ENCODE assay signal across 1 cellular context in the genomic region with DNA sequence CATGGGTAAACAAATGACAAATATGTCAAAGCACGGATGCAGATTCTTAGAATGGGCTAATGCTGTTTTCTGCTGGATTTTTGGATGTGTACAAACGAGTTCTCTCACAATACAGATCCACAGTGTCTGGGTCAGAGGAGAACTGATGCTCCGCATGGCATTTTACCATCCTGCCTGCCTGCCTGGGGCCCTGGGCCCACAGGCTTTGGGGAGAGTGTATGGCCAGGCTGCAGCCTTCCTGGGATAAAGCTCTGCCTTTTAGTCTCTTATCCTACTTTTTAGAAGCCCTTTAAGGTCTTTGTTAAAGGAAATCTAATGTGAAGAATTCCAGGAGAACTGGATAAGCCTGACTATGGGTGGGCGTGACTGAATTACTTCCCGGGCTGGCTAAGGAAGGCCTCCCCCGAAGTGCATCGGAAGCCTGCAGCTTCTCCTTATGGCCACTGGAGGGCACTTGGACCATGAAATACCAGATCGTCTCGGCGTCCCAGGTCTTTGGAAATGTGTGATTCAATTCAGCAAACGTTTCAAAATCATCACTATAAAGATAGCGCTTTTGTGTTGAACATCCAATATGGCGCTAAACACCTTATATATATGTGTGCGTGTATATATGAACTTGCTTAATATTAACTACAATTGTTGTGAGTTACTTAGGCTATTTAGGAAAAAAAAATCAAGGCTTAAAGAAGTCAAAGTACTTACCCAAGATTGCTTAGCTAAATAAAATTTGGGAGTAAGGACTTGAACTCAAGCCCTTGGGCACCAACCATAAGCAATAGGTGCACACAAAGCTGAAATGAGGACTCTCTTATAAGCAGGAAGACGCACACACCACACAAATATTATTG.
TF ChIP-seq lines count a peak whose summit lies in the region.

No MANE protein-coding gene starts in this region.

TF ChIP-seq in GM23338, 12 proteins besides CTCF, POLR2A, EP300 and RAD21 (continued from another document):
- TF ChIP-seq, protein P1, sequence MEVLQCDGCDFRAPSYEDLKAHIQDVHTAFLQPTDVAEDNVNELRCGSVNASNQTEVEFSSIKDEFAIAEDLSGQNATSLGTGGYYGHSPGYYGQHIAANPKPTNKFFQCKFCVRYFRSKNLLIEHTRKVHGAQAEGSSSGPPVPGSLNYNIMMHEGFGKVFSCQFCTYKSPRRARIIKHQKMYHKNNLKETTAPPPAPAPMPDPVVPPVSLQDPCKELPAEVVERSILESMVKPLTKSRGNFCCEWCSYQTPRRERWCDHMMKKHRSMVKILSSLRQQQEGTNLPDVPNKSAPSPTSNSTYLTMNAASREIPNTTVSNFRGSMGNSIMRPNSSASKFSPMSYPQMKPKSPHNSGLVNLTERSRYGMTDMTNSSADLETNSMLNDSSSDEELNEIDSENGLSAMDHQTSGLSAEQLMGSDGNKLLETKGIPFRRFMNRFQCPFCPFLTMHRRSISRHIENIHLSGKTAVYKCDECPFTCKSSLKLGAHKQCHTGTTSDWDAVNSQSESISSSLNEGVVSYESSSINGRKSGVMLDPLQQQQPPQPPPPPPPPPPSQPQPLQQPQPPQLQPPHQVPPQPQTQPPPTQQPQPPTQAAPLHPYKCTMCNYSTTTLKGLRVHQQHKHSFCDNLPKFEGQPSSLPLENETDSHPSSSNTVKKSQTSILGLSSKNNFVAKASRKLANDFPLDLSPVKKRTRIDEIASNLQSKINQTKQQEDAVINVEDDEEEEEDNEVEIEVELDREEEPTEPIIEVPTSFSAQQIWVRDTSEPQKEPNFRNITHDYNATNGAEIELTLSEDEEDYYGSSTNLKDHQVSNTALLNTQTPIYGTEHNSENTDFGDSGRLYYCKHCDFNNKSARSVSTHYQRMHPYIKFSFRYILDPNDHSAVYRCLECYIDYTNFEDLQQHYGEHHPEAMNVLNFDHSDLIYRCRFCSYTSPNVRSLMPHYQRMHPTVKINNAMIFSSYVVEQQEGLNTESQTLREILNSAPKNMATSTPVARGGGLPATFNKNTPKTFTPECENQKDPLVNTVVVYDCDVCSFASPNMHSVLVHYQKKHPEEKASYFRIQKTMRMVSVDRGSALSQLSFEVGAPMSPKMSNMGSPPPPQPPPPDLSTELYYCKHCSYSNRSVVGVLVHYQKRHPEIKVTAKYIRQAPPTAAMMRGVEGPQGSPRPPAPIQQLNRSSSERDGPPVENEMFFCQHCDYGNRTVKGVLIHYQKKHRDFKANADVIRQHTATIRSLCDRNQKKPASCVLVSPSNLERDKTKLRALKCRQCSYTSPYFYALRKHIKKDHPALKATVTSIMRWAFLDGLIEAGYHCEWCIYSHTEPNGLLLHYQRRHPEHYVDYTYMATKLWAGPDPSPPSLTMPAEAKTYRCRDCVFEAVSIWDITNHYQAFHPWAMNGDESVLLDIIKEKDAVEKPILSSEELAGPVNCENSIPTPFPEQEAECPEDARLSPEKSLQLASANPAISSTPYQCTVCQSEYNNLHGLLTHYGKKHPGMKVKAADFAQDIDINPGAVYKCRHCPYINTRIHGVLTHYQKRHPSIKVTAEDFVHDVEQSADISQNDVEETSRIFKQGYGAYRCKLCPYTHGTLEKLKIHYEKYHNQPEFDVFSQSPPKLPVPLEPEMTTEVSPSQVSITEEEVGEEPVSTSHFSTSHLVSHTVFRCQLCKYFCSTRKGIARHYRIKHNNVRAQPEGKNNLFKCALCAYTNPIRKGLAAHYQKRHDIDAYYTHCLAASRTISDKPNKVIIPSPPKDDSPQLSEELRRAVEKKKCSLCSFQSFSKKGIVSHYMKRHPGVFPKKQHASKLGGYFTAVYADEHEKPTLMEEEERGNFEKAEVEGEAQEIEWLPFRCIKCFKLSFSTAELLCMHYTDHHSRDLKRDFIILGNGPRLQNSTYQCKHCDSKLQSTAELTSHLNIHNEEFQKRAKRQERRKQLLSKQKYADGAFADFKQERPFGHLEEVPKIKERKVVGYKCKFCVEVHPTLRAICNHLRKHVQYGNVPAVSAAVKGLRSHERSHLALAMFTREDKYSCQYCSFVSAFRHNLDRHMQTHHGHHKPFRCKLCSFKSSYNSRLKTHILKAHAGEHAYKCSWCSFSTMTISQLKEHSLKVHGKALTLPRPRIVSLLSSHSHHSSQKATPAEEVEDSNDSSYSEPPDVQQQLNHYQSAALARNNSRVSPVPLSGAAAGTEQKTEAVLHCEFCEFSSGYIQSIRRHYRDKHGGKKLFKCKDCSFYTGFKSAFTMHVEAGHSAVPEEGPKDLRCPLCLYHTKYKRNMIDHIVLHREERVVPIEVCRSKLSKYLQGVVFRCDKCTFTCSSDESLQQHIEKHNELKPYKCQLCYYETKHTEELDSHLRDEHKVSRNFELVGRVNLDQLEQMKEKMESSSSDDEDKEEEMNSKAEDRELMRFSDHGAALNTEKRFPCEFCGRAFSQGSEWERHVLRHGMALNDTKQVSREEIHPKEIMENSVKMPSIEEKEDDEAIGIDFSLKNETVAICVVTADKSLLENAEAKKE (CRISPR knock-in tag; IDR thresholded peaks at IDR 0.05), result no peak
- TF ChIP-seq, protein P2, sequence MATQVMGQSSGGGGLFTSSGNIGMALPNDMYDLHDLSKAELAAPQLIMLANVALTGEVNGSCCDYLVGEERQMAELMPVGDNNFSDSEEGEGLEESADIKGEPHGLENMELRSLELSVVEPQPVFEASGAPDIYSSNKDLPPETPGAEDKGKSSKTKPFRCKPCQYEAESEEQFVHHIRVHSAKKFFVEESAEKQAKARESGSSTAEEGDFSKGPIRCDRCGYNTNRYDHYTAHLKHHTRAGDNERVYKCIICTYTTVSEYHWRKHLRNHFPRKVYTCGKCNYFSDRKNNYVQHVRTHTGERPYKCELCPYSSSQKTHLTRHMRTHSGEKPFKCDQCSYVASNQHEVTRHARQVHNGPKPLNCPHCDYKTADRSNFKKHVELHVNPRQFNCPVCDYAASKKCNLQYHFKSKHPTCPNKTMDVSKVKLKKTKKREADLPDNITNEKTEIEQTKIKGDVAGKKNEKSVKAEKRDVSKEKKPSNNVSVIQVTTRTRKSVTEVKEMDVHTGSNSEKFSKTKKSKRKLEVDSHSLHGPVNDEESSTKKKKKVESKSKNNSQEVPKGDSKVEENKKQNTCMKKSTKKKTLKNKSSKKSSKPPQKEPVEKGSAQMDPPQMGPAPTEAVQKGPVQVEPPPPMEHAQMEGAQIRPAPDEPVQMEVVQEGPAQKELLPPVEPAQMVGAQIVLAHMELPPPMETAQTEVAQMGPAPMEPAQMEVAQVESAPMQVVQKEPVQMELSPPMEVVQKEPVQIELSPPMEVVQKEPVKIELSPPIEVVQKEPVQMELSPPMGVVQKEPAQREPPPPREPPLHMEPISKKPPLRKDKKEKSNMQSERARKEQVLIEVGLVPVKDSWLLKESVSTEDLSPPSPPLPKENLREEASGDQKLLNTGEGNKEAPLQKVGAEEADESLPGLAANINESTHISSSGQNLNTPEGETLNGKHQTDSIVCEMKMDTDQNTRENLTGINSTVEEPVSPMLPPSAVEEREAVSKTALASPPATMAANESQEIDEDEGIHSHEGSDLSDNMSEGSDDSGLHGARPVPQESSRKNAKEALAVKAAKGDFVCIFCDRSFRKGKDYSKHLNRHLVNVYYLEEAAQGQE (IDR thresholded peaks at IDR 0.05; ENCODE audit: unreplicated experiment), result no peak
